In genomic region chr17:59846391-59847165, GRCh38 we compare ENCODE assay signal across 8 cellular contexts. TPM values are rescaled to one million over a fixed set of nuclear protein-coding genes. Genes with fewer than 3 reads are reported as not detected.
DNase-seq lines count a peak whose midpoint lies in the region; ATAC-seq, FAIRE-seq and TF ChIP-seq lines count a peak whose summit lies in the region.

No MANE protein-coding gene starts in this region.

- H3K36me3 Mint-ChIP-seq in endodermal cell (ENCODE audit: low read depth) (peaks cover 11% of the 10 kb centered on the region), naive B cell (peaks cover 0 to 4% of the 10 kb centered on the region in 2 donors)

- H3K4me1 ChIP-seq in endodermal cell (ENCODE audit: control insufficient read depth, insufficient read depth, low read length) = no peaks in the 10 kb centered on the region

- H3K27ac Mint-ChIP-seq in endodermal cell (peak overlapping the region; percentile 23), naive B cell (peak overlapping the region; percentile 58 to 93 (median 77))

- peaks cover 19% of the 10 kb centered on the region for H3K4me1 Mint-ChIP-seq in endodermal cell
- peaks cover 28 to 57% (median 29%) of the 10 kb centered on the region in 3 donors for H3K4me1 Mint-ChIP-seq in naive B cell

- H3K9me3 Mint-ChIP-seq in endodermal cell = no peaks in the 10 kb centered on the region
- H3K9me3 Mint-ChIP-seq in naive B cell = no peaks in the 10 kb centered on the region

- FAIRE-seq in D721Med (lab: Jason Lieb, UNC) = no peak

- ATAC-seq in GM18511 (IDR thresholded peaks at IDR 0.05; ENCODE audit: unreplicated experiment) (peak; percentile 59), HG03175 (IDR thresholded peaks at IDR 0.05; ENCODE audit: unreplicated experiment) (peak; percentile 47), naive B cell (ENCODE audit: low read depth in 2 of 2) (peak; percentile 92 to 93)

- H3K27me3 Mint-ChIP-seq in endodermal cell (ENCODE audit: insufficient read depth) (no peaks in the 10 kb centered on the region), naive B cell (no peaks in the 10 kb centered on the region)

- no peak overlapping the region for H3K4me3 ChIP-seq in AG09309 (ENCODE audit: control insufficient read depth, low read depth, low read length)
- no peak overlapping the region for H3K4me3 ChIP-seq in endodermal cell (ENCODE audit: low read length)

- H3K4me3 Mint-ChIP-seq in endodermal cell (no peak overlapping the region), naive B cell (peak overlapping the region in 5 of 8 donors; percentile 10 to 63 (median 34))

- H3K27ac ChIP-seq in endodermal cell (ENCODE audit: low read depth, low read length) = peak overlapping the region; percentile 1

- peaks cover under 1% of the 10 kb centered on the region for H3K36me3 ChIP-seq in endodermal cell (ENCODE audit: control insufficient read depth, insufficient read depth, low read length)

- 84 to 87% methylated on average over 7 of the region's 7 CpGs for WGBS in endodermal cell (ENCODE audit: insufficient coverage in 1 of 2, insufficient read length in 1 of 2), 2 experiments

- H3K27me3 ChIP-seq in endodermal cell (ENCODE audit: control insufficient read depth, insufficient read depth, low read length, poor library complexity, severe bottlenecking) = no peaks in the 10 kb centered on the region

- peak; percentile 4 for TF ChIP-seq CTCF in AG09309 (IDR thresholded peaks at IDR 0.05; ENCODE audit: control insufficient read depth, insufficient read depth, low read depth, low read length, missing control alignments)
- TF ChIP-seq CTCF in endodermal cell (conservative IDR thresholded peaks at IDR 0.05) = no peak
- no peak for TF ChIP-seq CTCF in D721Med (IDR thresholded peaks at IDR 0.05; ENCODE audit: insufficient read depth, missing control alignments)

- DNase-seq in AG09309 (ENCODE audit: low read depth) = no peak
- peak; percentile 74 to 82 for DNase-seq in SHP77 (lab: John Stamatoyannopoulos, UW)
- peak; percentile 69 for DNase-seq in endodermal cell
- DNase-seq in naive B cell = peak; percentile 27
- no peak for DNase-seq in amniotic stem cell (lab: John Stamatoyannopoulos, UW)
- DNase-seq in D721Med (ENCODE audit: insufficient read length, low spot score) = no peak

- no peak overlapping the region for H3K9ac ChIP-seq in endodermal cell (ENCODE audit: extremely low read depth, low read length, poor library complexity, severe bottlenecking)

- H3K9me3 ChIP-seq in endodermal cell (ENCODE audit: control insufficient read depth, low read length) = no peaks in the 10 kb centered on the region

RNA-seq across cellular contexts. Expression of gene TUBD1, which starts 46.2 kb away (rescaled TPM):
- total RNA-seq in endodermal cell = 10 to 100 TPM; 17.5 to 24.1 TPM
- polyA plus RNA-seq in endodermal cell (2013, experiment 1 of 2) = 20.2 TPM
- 17.1 TPM for polyA plus RNA-seq in endodermal cell (2013, experiment 2 of 2)
- 10 to 100 TPM; 12.7 to 26.5 (median 23.3) TPM for polyA plus RNA-seq in naive B cell (ENCODE audit: low read depth in 6 of 6)

RNA-seq across cellular contexts. Expression of gene RPS6KB1, which starts 46.3 kb away (rescaled TPM):
- total RNA-seq in endodermal cell = 10 to 100 TPM; 22.3 to 31.5 TPM
- 22.9 TPM for polyA plus RNA-seq in endodermal cell (2013, experiment 1 of 2)
- 21.7 TPM for polyA plus RNA-seq in endodermal cell (2013, experiment 2 of 2)
- 10 to 100 TPM; 13.7 to 28.2 (median 21.0) TPM for polyA plus RNA-seq in naive B cell (ENCODE audit: low read depth in 6 of 6)

Comparison
In these comparisons a context has a peak if more than half of its experiments do, and no peak if none do; other contexts are left out.
1. DNase-seq: peak in SHP77 (2 of 2), endodermal cell (single experiment) and naive B cell (single experiment); none in AG09309 (single experiment), amniotic stem cell (single experiment) and D721Med (single experiment).
2. Peak in every context shown above with its lines, with median percentiles within 50 percentile points of each other: ATAC-seq.